In the genomic region with DNA sequence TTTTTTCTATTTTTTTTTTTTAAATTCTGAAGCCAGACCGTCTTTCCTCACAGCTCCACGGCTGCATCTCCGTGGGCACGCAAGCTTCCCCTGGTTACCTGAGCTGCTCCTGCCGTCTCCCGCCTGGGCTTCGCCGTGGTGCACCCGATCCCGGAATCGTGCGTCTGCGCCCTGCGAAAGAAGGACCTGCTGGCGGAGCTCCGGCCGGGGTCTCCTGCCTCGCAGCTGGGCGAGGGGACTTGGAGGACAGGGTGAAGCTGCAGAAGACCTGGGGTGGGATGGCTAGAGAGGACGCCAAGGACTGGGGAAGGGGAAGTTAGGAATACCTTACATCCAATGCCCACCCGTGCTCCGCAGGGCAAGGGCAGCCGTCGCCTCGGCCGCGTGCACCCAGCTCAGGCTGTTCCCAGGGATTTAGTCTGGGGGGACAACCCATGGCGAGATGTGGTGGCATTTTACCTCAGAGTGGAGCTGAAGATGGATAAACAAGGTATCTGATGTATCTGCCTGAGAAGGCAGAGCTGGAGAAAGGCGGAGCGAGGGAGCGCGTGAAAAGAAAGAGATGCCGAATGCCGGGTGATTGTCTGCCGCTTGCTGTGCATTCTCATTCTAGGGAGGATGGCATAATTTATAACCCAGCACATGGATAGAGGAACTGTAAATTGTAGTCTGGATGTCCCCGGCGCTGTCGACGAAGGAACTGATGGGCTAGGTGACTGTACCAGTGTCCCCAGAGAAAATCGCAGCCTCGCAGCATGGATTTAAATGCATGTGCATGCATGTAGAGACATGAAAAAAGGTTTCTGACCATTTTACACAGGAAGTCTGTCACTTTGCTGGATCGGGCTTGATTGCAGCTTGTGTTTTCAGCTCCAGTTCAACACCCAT, we compare ENCODE assay signal across 8 cellular contexts.
DNase-seq lines count a peak whose midpoint lies in the region; ATAC-seq and TF ChIP-seq lines count a peak whose summit lies in the region.

No MANE protein-coding gene starts in this region.

- 15% methylated on average over 42 of the region's 42 CpGs for whole genome bisulfite sequencing in GM23248 (ENCODE audit: low coverage in 1 of 2, low lambda C conversion rate in 2 of 2, missing lambda C conversion rate in 2 of 2), 2 experiments
- WGBS in right cardiac atrium: 67% methylated on average over 42 of the region's 42 CpGs
- WGBS in aorta, 2 donors: 88% methylated on average over 42 of the region's 42 CpGs

- H3K79me2 ChIP-seq in GM23248 (ENCODE audit: insufficient read depth): no peaks in the 10 kb centered on the region

- H3F3A ChIP-seq in GM23248 (ENCODE audit: insufficient read depth): peaks cover 21% of the 10 kb centered on the region; the same call in 1 of the 2 replicates

- in situ Hi-C loops in GM23248 (cut with MboI): loop anchor here (25.0 kb wide), 1 partner anchor 1585 kb away; no protein-coding TSS in a partner anchor

- H4K20me1 ChIP-seq in GM23248 (ENCODE audit: insufficient read depth): no peaks in the 10 kb centered on the region

- ATAC-seq in right cardiac atrium (no peak), HG02938 (IDR thresholded peaks at IDR 0.05; ENCODE audit: unreplicated experiment) (no peak), GM18505 (IDR thresholded peaks at IDR 0.05; ENCODE audit: unreplicated experiment) (no peak), aorta (ENCODE audit: low FRiP score) (no peak)

- H3K36me3 ChIP-seq in GM23248 (ENCODE audit: low read depth) (no peaks in the 10 kb centered on the region), aorta (ENCODE audit: control insufficient read depth in 1 of 2, insufficient read depth in 2 of 2, low read length in 1 of 2) (no peaks in the 10 kb centered on the region)

- intact Hi-C loops in right cardiac atrium (cut with DNase I) (loop anchor here in 2 of 4 donors (10.0 kb wide), 1 partner anchor 552 kb away; the partner anchor contains the start of gene SOX4 (in 2 of the 2)), aorta (cut with DNase I) (no loop called here)

- H3K9me3 ChIP-seq in GM23248 (ENCODE audit: low read depth) (no peaks in the 10 kb centered on the region), right cardiac atrium (ENCODE audit: control insufficient read depth, low read length) (no peaks in the 10 kb centered on the region), aorta (ENCODE audit: control insufficient read depth, low read length) (no peaks in the 10 kb centered on the region)

- H3K9me2 ChIP-seq in GM23248 (ENCODE audit: insufficient read depth): no peaks in the 10 kb centered on the region

- H3K4me2 ChIP-seq in GM23248 (ENCODE audit: unreplicated experiment): peak overlapping the region; percentile 79

- peak; percentile 45 for DNase-seq in GM23248
- peak; percentile 12 for DNase-seq in UCSD-AML1 (lab: John Stamatoyannopoulos, UW; ENCODE audit: unreplicated experiment)
- DNase-seq in right cardiac atrium: peak in 2 of 3 donors; percentile 39 to 55
- DNase-seq in NCI-H526 treated with DMSO at 0.1 percent for 48 hours (lab: John Stamatoyannopoulos, UW): no peak
- DNase-seq in aorta: no peak

- 0 out of 2 replicates have a peak, but pooled peaks cover 12% of the 10 kb centered on the region for H3K27me3 ChIP-seq in GM23248 (replicated peaks; ENCODE audit: insufficient read depth)
- H3K27me3 ChIP-seq in right cardiac atrium (ENCODE audit: control insufficient read depth, insufficient read depth): no peaks in the 10 kb centered on the region
- no peaks in the 10 kb centered on the region for H3K27me3 ChIP-seq in aorta (ENCODE audit: control insufficient read depth in 1 of 2, insufficient read depth in 2 of 2, low read length in 1 of 2)

- H3K4me3 ChIP-seq in GM23248 (peak overlapping the region; percentile 69), right cardiac atrium (ENCODE audit: low read length) (peak overlapping the region; percentile 20), skin epidermis (peak overlapping the region; percentile 14 to 42 (median 28)), aorta (ENCODE audit: low read length in 2 of 2) (no peak overlapping the region)

- peak overlapping the region; percentile 86 for H2AFZ ChIP-seq in GM23248

- H3K4me1 ChIP-seq in GM23248 (ENCODE audit: insufficient read depth) (peaks cover 23% of the 10 kb centered on the region), right cardiac atrium (ENCODE audit: control insufficient read depth, insufficient read depth, low read length) (peaks cover 11% of the 10 kb centered on the region), aorta (ENCODE audit: control insufficient read depth in 1 of 2, insufficient read depth in 2 of 2, low read length in 2 of 2) (peaks cover 0 to 2% of the 10 kb centered on the region in 2 donors)

- no peak for TF ChIP-seq POLR2A in GM18505 (IDR thresholded peaks at IDR 0.05; ENCODE audit: borderline replicate concordance, extremely low read depth, insufficient read depth, insufficient read length)

- no peak overlapping the region for H3K27ac ChIP-seq in GM23248
- H3K27ac ChIP-seq in right cardiac atrium (ENCODE audit: low read length): no peak overlapping the region
- peak overlapping the region in 17 of 21 experiments; percentile 8 to 91 (median 69) for H3K27ac ChIP-seq in skin epidermis
- no peak overlapping the region for H3K27ac ChIP-seq in aorta (ENCODE audit: low read depth in 1 of 2, low read length in 2 of 2)

- H3K9ac ChIP-seq in GM23248: peak overlapping the region; percentile 35; the same call in 1 of the 2 replicates

Comparison
In these comparisons a context has a peak if more than half of its experiments do, and no peak if none do; other contexts are left out.
1. DNase-seq: peak in GM23248 (single experiment), UCSD-AML1 (single experiment) and right cardiac atrium (2 of 3); none in NCI-H526 treated with DMSO at 0.1 percent for 48 hours (single experiment) and aorta (0 of 2).
2. H3K27ac ChIP-seq: peak in skin epidermis (17 of 21); none in GM23248 (single experiment), right cardiac atrium (single experiment) and aorta (0 of 2).
3. H3K4me3 ChIP-seq: peak in GM23248 (single experiment), right cardiac atrium (single experiment) and skin epidermis (7 of 7); none in aorta (0 of 2).